ENCODE assay signal across 1 cellular context in the genomic region with DNA sequence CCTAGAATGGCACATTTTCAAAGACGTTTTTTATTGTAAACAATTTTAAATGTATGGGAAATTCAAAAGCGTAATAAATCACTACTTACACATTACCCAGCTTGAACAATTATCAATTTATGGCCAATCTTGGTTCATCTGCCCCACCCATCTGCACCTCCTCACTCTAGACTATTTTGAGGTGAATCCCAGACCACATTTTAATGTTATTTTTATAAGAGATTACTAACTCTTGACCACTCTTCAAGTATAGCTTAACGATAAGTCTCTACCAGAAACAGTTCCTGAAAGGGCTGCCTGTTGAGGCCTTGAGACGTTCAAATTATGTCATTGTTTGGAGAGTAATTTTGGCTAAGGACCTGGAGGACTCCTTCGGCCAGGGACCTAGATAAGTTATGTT.
A peak's percentile ranks its signal among the peaks of the same experiment; 100 is the strongest.
TF ChIP-seq lines count a peak whose summit lies in the region.

No MANE protein-coding gene starts in this region.

TF ChIP-seq in HEK293, 187 proteins besides CTCF, POLR2A, EP300 and RAD21 (continued from another document):
- TF ChIP-seq, protein P1, sequence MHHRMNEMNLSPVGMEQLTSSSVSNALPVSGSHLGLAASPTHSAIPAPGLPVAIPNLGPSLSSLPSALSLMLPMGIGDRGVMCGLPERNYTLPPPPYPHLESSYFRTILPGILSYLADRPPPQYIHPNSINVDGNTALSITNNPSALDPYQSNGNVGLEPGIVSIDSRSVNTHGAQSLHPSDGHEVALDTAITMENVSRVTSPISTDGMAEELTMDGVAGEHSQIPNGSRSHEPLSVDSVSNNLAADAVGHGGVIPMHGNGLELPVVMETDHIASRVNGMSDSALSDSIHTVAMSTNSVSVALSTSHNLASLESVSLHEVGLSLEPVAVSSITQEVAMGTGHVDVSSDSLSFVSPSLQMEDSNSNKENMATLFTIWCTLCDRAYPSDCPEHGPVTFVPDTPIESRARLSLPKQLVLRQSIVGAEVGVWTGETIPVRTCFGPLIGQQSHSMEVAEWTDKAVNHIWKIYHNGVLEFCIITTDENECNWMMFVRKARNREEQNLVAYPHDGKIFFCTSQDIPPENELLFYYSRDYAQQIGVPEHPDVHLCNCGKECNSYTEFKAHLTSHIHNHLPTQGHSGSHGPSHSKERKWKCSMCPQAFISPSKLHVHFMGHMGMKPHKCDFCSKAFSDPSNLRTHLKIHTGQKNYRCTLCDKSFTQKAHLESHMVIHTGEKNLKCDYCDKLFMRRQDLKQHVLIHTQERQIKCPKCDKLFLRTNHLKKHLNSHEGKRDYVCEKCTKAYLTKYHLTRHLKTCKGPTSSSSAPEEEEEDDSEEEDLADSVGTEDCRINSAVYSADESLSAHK (tag by site-specific recombination; IDR thresholded peaks at IDR 0.05): peak; percentile 96
- TF ChIP-seq ZNF239 (tag by site-specific recombination; IDR thresholded peaks at IDR 0.05): no peak
- TF ChIP-seq, protein P2, sequence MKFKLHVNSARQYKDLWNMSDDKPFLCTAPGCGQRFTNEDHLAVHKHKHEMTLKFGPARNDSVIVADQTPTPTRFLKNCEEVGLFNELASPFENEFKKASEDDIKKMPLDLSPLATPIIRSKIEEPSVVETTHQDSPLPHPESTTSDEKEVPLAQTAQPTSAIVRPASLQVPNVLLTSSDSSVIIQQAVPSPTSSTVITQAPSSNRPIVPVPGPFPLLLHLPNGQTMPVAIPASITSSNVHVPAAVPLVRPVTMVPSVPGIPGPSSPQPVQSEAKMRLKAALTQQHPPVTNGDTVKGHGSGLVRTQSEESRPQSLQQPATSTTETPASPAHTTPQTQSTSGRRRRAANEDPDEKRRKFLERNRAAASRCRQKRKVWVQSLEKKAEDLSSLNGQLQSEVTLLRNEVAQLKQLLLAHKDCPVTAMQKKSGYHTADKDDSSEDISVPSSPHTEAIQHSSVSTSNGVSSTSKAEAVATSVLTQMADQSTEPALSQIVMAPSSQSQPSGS (tag by site-specific recombination; IDR thresholded peaks at IDR 0.05; ENCODE audit: low read depth): peak; percentile 67
- peak; percentile 55; the same call in 1 of the 2 replicates for TF ChIP-seq KLF1 (tag by site-specific recombination; IDR thresholded peaks at IDR 0.05)
- peak; percentile 64; the same call in 1 of the 2 replicates for TF ChIP-seq KLF10 (tag by site-specific recombination; IDR thresholded peaks at IDR 0.05)
- peak; percentile 40; the same call in 1 of the 2 replicates for TF ChIP-seq SCRT2 (tag by site-specific recombination; IDR thresholded peaks at IDR 0.05)
- no peak for TF ChIP-seq ZNF138 (tag by site-specific recombination; IDR thresholded peaks at IDR 0.05; ENCODE audit: borderline replicate concordance)
